Comparison of ENCODE assay signal across 21 cellular contexts in the genomic region with DNA sequence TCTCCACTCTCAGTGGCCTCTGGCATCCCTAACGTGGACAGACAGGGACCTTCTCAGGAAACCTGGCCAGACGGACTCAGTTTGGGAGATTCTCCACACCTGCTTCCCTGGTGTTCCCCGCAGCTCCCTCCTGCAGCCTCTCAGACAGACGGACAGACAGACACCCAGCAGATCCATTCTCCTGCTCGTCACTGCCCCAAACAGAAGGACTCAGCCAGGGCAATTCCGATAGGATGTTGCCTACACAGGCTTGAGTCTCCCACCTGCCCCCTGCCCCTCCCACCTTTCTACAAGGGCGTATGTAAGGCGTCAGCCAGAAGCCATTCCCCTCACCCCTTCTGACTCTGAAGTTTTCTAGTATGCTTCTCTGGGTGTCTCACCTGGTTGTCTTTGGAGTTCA. TPM values are rescaled to one million over a fixed set of nuclear protein-coding genes. Genes with fewer than 3 reads are reported as not detected.
DNase-seq lines count a peak whose midpoint lies in the region; ATAC-seq and TF ChIP-seq lines count a peak whose summit lies in the region.
"Had no signal": no experiment of that assay in that cellular context is flagged by ENCODE, and none has a peak within 500 bp of the region (broad histone marks: within the 10 kb centered on the region; RNA-seq: fewer than 3 reads in every experiment).

No MANE protein-coding gene starts in this region.

- H3K27ac ChIP-seq in dorsolateral prefrontal cortex (peak overlapping the region in 8 of 59 donors; percentile 1 to 48 (median 23)), right lobe of liver (no peak overlapping the region), suprapubic skin (peak overlapping the region; percentile 49)

- peak in 2 of 4 donors; percentile 13 to 16 for ATAC-seq in right lobe of liver
- no peak for ATAC-seq in HG03039 (IDR thresholded peaks at IDR 0.05; ENCODE audit: unreplicated experiment)
- ATAC-seq: activated CD8-positive, alpha-beta T cell treated with anti-CD3 and anti-CD28 coated beads, Interleukin-2, amount 10 ng/mL, durations not matched to agents 7 days and 5 days; mucosa of descending colon; stimulated activated naive B cell treated with anti-CD40 and anti-IgM and Interleukin-4, amounts not matched to agents 10 μg/mL and 1 μg/mL and 100 μg/mL, for 72 hours had no signal

- TF ChIP-seq CTCF in dorsolateral prefrontal cortex (IDR thresholded peaks at IDR 0.05 in 54 of 56, conservative IDR thresholded peaks at IDR 0.05 in 2 of 56; ENCODE audit: low read depth in 1 of 56, partially characterized antibody in 56 of 56) (no peak), right lobe of liver (IDR thresholded peaks at IDR 0.05) (no peak), suprapubic skin (IDR thresholded peaks at IDR 0.05) (no peak)

- in situ Hi-C loops in HAP-1 (cut with MboI; ENCODE audit: low sequenced_read_pairs): no loop called here

- H3K4me1 ChIP-seq in NT2/D1 (ENCODE audit: insufficient read depth, insufficient read length) (peaks cover 6% of the 10 kb centered on the region), right lobe of liver (no peaks in the 10 kb centered on the region), suprapubic skin (no peaks in the 10 kb centered on the region), HAP-1 (no peaks in the 10 kb centered on the region)

- DNase-seq in NT2/D1 (ENCODE audit: low read depth, low spot score): no peak
- no peak for DNase-seq in dorsolateral prefrontal cortex
- no peak for DNase-seq in right lobe of liver
- DNase-seq in suprapubic skin (ENCODE audit: low spot score in 2 of 2): no peak
- no peak for DNase-seq in HAP-1 (ENCODE audit: low spot score in 2 of 2)
- DNase-seq in EL: no peak
- DNase-seq: activated CD8-positive, alpha-beta T cell treated with anti-CD3 and anti-CD28 coated beads, Interleukin-2, amount 10 ng/mL, durations not matched to agents 7 days and 5 days; activated naive CD4-positive, alpha-beta T cell treated with Interleukin-2 at 50 U/mL for 16 hours; activated T-cell treated with anti-CD3 and anti-CD28 coated beads, Interleukin-2, amount 50 U/mL, for 24 hours; anterior cingulate cortex; BE2C; foreskin fibroblast; mucosa of descending colon; NCI-H1417; NCI-H2171; SK-N-SH; stimulated activated naive B cell treated with anti-CD40 and anti-IgM and Interleukin-4, amounts not matched to agents 10 μg/mL and 1 μg/mL and 100 μg/mL, for 72 hours; T1000 had no signal

- H3K36me3 ChIP-seq in NT2/D1 (ENCODE audit: insufficient read depth, insufficient read length, low read length) (no peaks in the 10 kb centered on the region), right lobe of liver (no peaks in the 10 kb centered on the region), suprapubic skin (no peaks in the 10 kb centered on the region), HAP-1 (replicated peaks) (no peaks in the 10 kb centered on the region)
- H3K36me3 ChIP-seq: BE2C, tibial nerve had no signal

- peak overlapping the region; percentile 32 for H3K9ac ChIP-seq in NT2/D1 (ENCODE audit: insufficient read length, low read depth)
- H3K9ac ChIP-seq: SK-N-SH had no signal

- intact Hi-C loops in dorsolateral prefrontal cortex (cut with DNase I): loop anchor here in 1 of 2 donors (10.0 kb wide), 1 partner anchor 56 kb away; a partner anchor contains a TSS
- intact Hi-C loops in right lobe of liver (cut with DNase I): no loop called here

- no peak for TF ChIP-seq EP300 in suprapubic skin (IDR thresholded peaks at IDR 0.05)

- no peak for TF ChIP-seq POLR2A in right lobe of liver (IDR thresholded peaks at IDR 0.05)
- TF ChIP-seq POLR2A in suprapubic skin (IDR thresholded peaks at IDR 0.05): no peak

- H3K27me3 ChIP-seq in NT2/D1 (ENCODE audit: insufficient read depth, insufficient read length): no peaks in the 10 kb centered on the region
- H3K27me3 ChIP-seq in dorsolateral prefrontal cortex: peaks cover 0 to 9% (median 0%) of the 10 kb centered on the region in 45 donors
- H3K27me3 ChIP-seq in right lobe of liver: no peaks in the 10 kb centered on the region
- H3K27me3 ChIP-seq in suprapubic skin: peaks cover 35% of the 10 kb centered on the region
- peaks cover 17% of the 10 kb centered on the region; the same call in 1 of the 2 replicates for H3K27me3 ChIP-seq in HAP-1 (ENCODE audit: low read depth)
- H3K27me3 ChIP-seq: BE2C had no signal

- H3K9me3 ChIP-seq in NT2/D1 (ENCODE audit: insufficient read depth, low read length) (no peaks in the 10 kb centered on the region), right lobe of liver (no peaks in the 10 kb centered on the region), suprapubic skin (no peaks in the 10 kb centered on the region), HAP-1 (no peaks in the 10 kb centered on the region)
- H3K9me3 ChIP-seq: BE2C, mucosa of descending colon, SK-N-SH, tibial nerve had no signal

- H3K4me3 ChIP-seq in NT2/D1 (ENCODE audit: insufficient read length, low read depth) (no peak overlapping the region), dorsolateral prefrontal cortex (peak overlapping the region in 31 of 59 donors; percentile 5 to 49 (median 23)), right lobe of liver (peak overlapping the region in 2 of 3 donors; percentile 16 to 21), suprapubic skin (peak overlapping the region; percentile 32), HAP-1 (no peak overlapping the region)
- H3K4me3 ChIP-seq: mucosa of descending colon had no signal

- WGBS in right lobe of liver (ENCODE audit: insufficient coverage, low coverage, low lambda C conversion rate, missing lambda C conversion rate): 11% methylated on average over 5 of the region's 8 CpGs
- WGBS in suprapubic skin: 31% methylated on average over 8 of the region's 8 CpGs

RNA-seq across cellular contexts. Expression of a gene that starts 0.4 kb away (rescaled TPM):
- 1 to 10 TPM; 2.5 to 10.0 (median 4.8) TPM for total RNA-seq in dorsolateral prefrontal cortex
- total RNA-seq in right lobe of liver: 1 to 10 TPM in 2 of 6 experiments, under 1 TPM in 4; 0.61 to 1.7 (median 0.89) TPM
- total RNA-seq in suprapubic skin: 1 to 10 TPM in 3 of 4 donors, under 1 TPM in 1; 0.62 to 3.4 (median 1.4) TPM
- total RNA-seq: activated CD8-positive, alpha-beta T cell treated with anti-CD3 and anti-CD28 coated beads, Interleukin-2, amount 10 ng/mL, durations not matched to agents 7 days and 5 days had no signal

RNA-seq across cellular contexts. Expression of a gene that starts 41.4 kb away (rescaled TPM):
- total RNA-seq in dorsolateral prefrontal cortex: 10 to 100 TPM in 19 of 120 experiments, 1 to 10 TPM in 101; 1.3 to 30.6 (median 5.7) TPM
- 10 to 100 TPM in 1 of 6 experiments, 1 to 10 TPM in 5; 2.9 to 17.1 (median 5.6) TPM for total RNA-seq in right lobe of liver
- total RNA-seq in suprapubic skin: 1 to 10 TPM; 5.0 to 10.0 (median 6.6) TPM
- total RNA-seq: activated CD8-positive, alpha-beta T cell treated with anti-CD3 and anti-CD28 coated beads, Interleukin-2, amount 10 ng/mL, durations not matched to agents 7 days and 5 days; neural crest cell had no signal

RNA-seq across cellular contexts. Expression of a gene that starts 42.7 kb away (rescaled TPM):
- total RNA-seq in dorsolateral prefrontal cortex (1 to 10 TPM; 1.7 to 7.6 (median 4.5) TPM), right lobe of liver (not detected), suprapubic skin (not detected)
- total RNA-seq: tibial nerve had no signal

RNA-seq across cellular contexts. Expression of a gene that starts 58.8 kb away (rescaled TPM):
- 10 to 100 TPM; 10.2 to 19.6 (median 13.1) TPM for total RNA-seq in dorsolateral prefrontal cortex
- total RNA-seq in right lobe of liver: 1 to 10 TPM; 4.5 to 6.6 (median 4.9) TPM
- total RNA-seq in suprapubic skin: 10 to 100 TPM in 1 of 4 donors, 1 to 10 TPM in 3; 5.1 to 12.3 (median 7.8) TPM

Comparison
In these comparisons a context has a peak if more than half of its experiments do, and no peak if none do; other contexts are left out.
1. H3K4me3 ChIP-seq: peak in dorsolateral prefrontal cortex (31 of 59), right lobe of liver (2 of 3) and suprapubic skin (single experiment); none in NT2/D1 (single experiment) and HAP-1 (single experiment).